2 cellular contexts compared by ENCODE assay signal in the genomic region with DNA sequence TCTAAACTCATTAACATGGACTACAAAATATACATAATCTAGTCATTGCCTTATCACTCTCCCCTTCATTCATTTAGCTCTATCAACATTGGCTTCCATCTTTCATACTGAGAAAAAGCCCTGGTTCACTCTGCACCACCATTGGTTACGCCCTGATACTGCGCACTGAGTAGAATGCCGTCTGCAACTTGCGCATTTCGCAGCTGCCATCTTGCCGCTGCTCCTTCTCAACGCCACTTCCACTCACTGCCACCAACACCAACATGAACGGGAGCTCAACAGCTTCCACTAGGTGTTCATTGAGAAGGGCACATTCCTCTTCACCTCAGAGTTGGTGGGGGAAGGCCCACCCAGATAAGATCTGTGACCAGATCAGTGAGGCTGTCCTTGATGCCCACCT.
TF ChIP-seq lines count a peak whose summit lies in the region.

No MANE protein-coding gene starts in this region.

TF ChIP-seq in HepG2, 621 proteins besides CTCF, POLR2A, EP300 and RAD21 (continued from another document):
- TF ChIP-seq, protein P1, sequence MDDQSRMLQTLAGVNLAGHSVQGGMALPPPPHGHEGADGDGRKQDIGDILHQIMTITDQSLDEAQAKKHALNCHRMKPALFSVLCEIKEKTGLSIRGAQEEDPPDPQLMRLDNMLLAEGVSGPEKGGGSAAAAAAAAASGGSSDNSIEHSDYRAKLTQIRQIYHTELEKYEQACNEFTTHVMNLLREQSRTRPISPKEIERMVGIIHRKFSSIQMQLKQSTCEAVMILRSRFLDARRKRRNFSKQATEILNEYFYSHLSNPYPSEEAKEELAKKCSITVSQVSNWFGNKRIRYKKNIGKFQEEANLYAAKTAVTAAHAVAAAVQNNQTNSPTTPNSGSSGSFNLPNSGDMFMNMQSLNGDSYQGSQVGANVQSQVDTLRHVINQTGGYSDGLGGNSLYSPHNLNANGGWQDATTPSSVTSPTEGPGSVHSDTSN (CRISPR knock-in tag; IDR thresholded peaks at IDR 0.05; ENCODE audit: borderline replicate concordance), result no peak
- no peak for TF ChIP-seq CEBPG (CRISPR knock-in tag; IDR thresholded peaks at IDR 0.05)
- no peak for TF ChIP-seq ZNF282 (IDR thresholded peaks at IDR 0.05; ENCODE audit: partially characterized antibody)
- TF ChIP-seq ELF1 (CRISPR knock-in tag; IDR thresholded peaks at IDR 0.05), result no peak
- no peak for TF ChIP-seq FOSL1 (CRISPR knock-in tag; IDR thresholded peaks at IDR 0.05; ENCODE audit: borderline replicate concordance)
- no peak for TF ChIP-seq ZNF432 (CRISPR knock-in tag; IDR thresholded peaks at IDR 0.05; ENCODE audit: borderline replicate concordance)

TF ChIP-seq in H1, 55 proteins besides CTCF, POLR2A, EP300 and RAD21 (continued from another document):
- TF ChIP-seq, protein P2, sequence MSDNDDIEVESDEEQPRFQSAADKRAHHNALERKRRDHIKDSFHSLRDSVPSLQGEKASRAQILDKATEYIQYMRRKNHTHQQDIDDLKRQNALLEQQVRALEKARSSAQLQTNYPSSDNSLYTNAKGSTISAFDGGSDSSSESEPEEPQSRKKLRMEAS (IDR thresholded peaks at IDR 0.05), result no peak
- no peak for TF ChIP-seq YY1 (IDR thresholded peaks at IDR 0.05; ENCODE audit: low read depth, low read length)
- TF ChIP-seq ASH2L (IDR thresholded peaks at IDR 0.05; ENCODE audit: low read length), result no peak
- no peak for TF ChIP-seq KDM5A (IDR thresholded peaks at IDR 0.05; ENCODE audit: low read length)
- no peak for TF ChIP-seq CREB1 (IDR thresholded peaks at IDR 0.05)
- TF ChIP-seq TCF12 (IDR thresholded peaks at IDR 0.05; ENCODE audit: low read depth, low read length), result no peak
- no peak for TF ChIP-seq GTF2F1 (IDR thresholded peaks at IDR 0.05; ENCODE audit: borderline replicate concordance, low read depth, low read length)
- TF ChIP-seq BACH1 (IDR thresholded peaks at IDR 0.05; ENCODE audit: low read length), result no peak
- TF ChIP-seq HDAC2 (IDR thresholded peaks at IDR 0.05; ENCODE audit: borderline replicate concordance in 1 of 2, low read depth in 2 of 2, low read length in 2 of 2), result no peak
- no peak for TF ChIP-seq TEAD4 (IDR thresholded peaks at IDR 0.05; ENCODE audit: low read depth, low read length)
- TF ChIP-seq SP1 (IDR thresholded peaks at IDR 0.05; ENCODE audit: low read depth, low read length), result no peak
- no peak for TF ChIP-seq SRF (IDR thresholded peaks at IDR 0.05; ENCODE audit: low read depth, low read length)
- TF ChIP-seq EZH2 (IDR thresholded peaks at IDR 0.05; ENCODE audit: low read depth, low read length, severe bottlenecking), result no peak
- no peak for TF ChIP-seq TAF7 (optimal IDR thresholded peaks at IDR 0.05; ENCODE audit: borderline replicate concordance, low read depth, low read length)
- no peak for TF ChIP-seq RFX5 (IDR thresholded peaks at IDR 0.05; ENCODE audit: borderline replicate concordance, low read depth, low read length)
- no peak for TF ChIP-seq NANOG (IDR thresholded peaks at IDR 0.05; ENCODE audit: insufficient read depth, low read depth, low read length, poor library complexity, severe bottlenecking)
